Comparison of ENCODE assay signal across 20 cellular contexts in the genomic region with DNA sequence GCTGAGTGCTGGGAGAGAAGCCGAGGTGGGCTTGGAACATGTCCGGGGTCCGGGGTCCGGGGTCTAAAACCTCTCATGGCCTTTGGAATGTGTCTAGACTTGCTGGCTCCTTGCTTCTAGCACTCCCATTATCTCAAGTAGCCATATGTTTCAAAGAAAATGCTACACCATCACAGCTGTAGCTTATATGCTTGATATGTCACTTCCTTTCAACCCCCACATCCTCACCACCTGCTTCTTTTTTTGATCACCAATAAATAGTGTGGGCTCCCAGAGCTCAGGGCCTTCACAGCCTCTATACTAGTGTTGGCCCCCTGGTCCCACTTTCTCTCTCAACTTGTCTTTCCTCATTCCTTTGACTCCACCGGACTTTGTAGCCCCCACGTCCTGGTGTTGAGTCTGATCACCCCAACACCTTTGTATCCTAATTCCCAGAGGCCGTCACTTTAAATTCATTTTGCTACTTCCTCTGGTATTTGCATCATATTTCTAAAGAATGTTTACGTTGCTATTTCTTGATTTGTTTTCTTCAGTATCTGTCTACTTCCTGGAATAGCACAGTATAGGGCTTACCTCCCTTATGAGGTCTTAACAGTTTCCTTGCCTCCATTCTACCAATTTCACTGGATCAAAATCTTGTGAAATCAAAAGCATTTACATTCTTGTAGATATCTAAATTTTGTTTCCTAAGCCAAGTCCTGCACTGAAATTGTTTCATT.
A peak's percentile ranks its signal among the peaks of the same experiment; 100 is the strongest.
DNase-seq lines count a peak whose midpoint lies in the region; ATAC-seq and TF ChIP-seq lines count a peak whose summit lies in the region.
"Had no signal": no experiment of that assay in that cellular context is flagged by ENCODE, and none has a peak within 500 bp of the region (broad histone marks: within the 10 kb centered on the region; RNA-seq: fewer than 3 reads in every experiment).

No MANE protein-coding gene starts in this region.

- H3K27ac ChIP-seq in esophagus muscularis mucosa (replicated peaks in 1 of 4) (no peak overlapping the region), colonic mucosa (no peak overlapping the region), gastrocnemius medialis (no peak overlapping the region)
- H3K27ac ChIP-seq: HL-60 had no signal

- H3K9ac ChIP-seq in colonic mucosa (ENCODE audit: low read depth in 2 of 2, low read length in 2 of 2): no peak overlapping the region
- H3K9ac ChIP-seq: SK-N-SH had no signal

- no peak overlapping the region for H3K27ac Mint-ChIP-seq in stimulated activated memory B cell treated with anti-CD40 and anti-IgM and Interleukin-4, amounts not matched to agents 10 μg/mL and 1 μg/mL and 100 μg/mL, for 72 hours
- H3K27ac Mint-ChIP-seq: CD14-positive monocyte, GM23338 had no signal

- ATAC-seq in stimulated activated memory B cell treated with anti-CD40 and anti-IgM and Interleukin-4, amounts not matched to agents 10 μg/mL and 1 μg/mL and 100 μg/mL, for 72 hours: no peak
- ATAC-seq in gastrocnemius medialis: no peak
- ATAC-seq: GM23338, HCT116 had no signal

- intact Hi-C loops in esophagus muscularis mucosa (cut with DNase I) (no loop called here), colonic mucosa (cut with DNase I) (no loop called here), gastrocnemius medialis (cut with DNase I; ENCODE audit: low total_unique reads) (no loop called here)

- 83% methylated on average over 8 of the region's 8 CpGs for WGBS in esophagus muscularis mucosa

- no peak overlapping the region for H3K4me3 ChIP-seq in Jurkat, Clone E6-1 (ENCODE audit: low read length)
- H3K4me3 ChIP-seq in esophagus muscularis mucosa: no peak overlapping the region
- H3K4me3 ChIP-seq in colonic mucosa: no peak overlapping the region
- H3K4me3 ChIP-seq in gastrocnemius medialis: no peak overlapping the region
- H3K4me3 ChIP-seq: GM23338 had no signal

- TF ChIP-seq CTCF in esophagus muscularis mucosa (IDR thresholded peaks at IDR 0.05) (no peak), colonic mucosa (IDR thresholded peaks at IDR 0.05) (no peak), gastrocnemius medialis (IDR thresholded peaks at IDR 0.05 in 4 of 5, conservative IDR thresholded peaks at IDR 0.05 in 1 of 5) (no peak)

- H3K9me3 ChIP-seq in esophagus muscularis mucosa (no peaks in the 10 kb centered on the region), colonic mucosa (no peaks in the 10 kb centered on the region), gastrocnemius medialis (no peaks in the 10 kb centered on the region)
- H3K9me3 ChIP-seq: SK-N-SH had no signal

- peaks cover 0 to 11% (median 0%) of the 10 kb centered on the region in 4 donors for H3K27me3 ChIP-seq in esophagus muscularis mucosa
- no peaks in the 10 kb centered on the region for H3K27me3 ChIP-seq in colonic mucosa
- peaks cover 0 to 7% (median 0%) of the 10 kb centered on the region in 3 donors for H3K27me3 ChIP-seq in gastrocnemius medialis

- peaks cover 6 to 11% (median 9%) of the 10 kb centered on the region in 4 donors for H3K4me1 ChIP-seq in esophagus muscularis mucosa
- H3K4me1 ChIP-seq in colonic mucosa: no peaks in the 10 kb centered on the region
- H3K4me1 ChIP-seq in gastrocnemius medialis: no peaks in the 10 kb centered on the region

- H3K9me3 Mint-ChIP-seq in stimulated activated memory B cell treated with anti-CD40 and anti-IgM and Interleukin-4, amounts not matched to agents 10 μg/mL and 1 μg/mL and 100 μg/mL, for 72 hours: peaks cover 4% of the 10 kb centered on the region

- H3K4me1 Mint-ChIP-seq in stimulated activated memory B cell treated with anti-CD40 and anti-IgM and Interleukin-4, amounts not matched to agents 10 μg/mL and 1 μg/mL and 100 μg/mL, for 72 hours: peaks cover 8% of the 10 kb centered on the region

- TF ChIP-seq POLR2A in esophagus muscularis mucosa (IDR thresholded peaks at IDR 0.05; ENCODE audit: low read depth): no peak
- no peak for TF ChIP-seq POLR2A in gastrocnemius medialis (IDR thresholded peaks at IDR 0.05)

- H3K4me3 Mint-ChIP-seq in stimulated activated memory B cell treated with anti-CD40 and anti-IgM and Interleukin-4, amounts not matched to agents 10 μg/mL and 1 μg/mL and 100 μg/mL, for 72 hours: no peak overlapping the region
- H3K4me3 Mint-ChIP-seq: CD14-positive monocyte, GM23338 had no signal

- peaks cover 5% of the 10 kb centered on the region for H3K36me3 Mint-ChIP-seq in stimulated activated memory B cell treated with anti-CD40 and anti-IgM and Interleukin-4, amounts not matched to agents 10 μg/mL and 1 μg/mL and 100 μg/mL, for 72 hours
- H3K36me3 Mint-ChIP-seq: CD14-positive monocyte had no signal

- peaks cover 24% of the 10 kb centered on the region for H3K27me3 Mint-ChIP-seq in stimulated activated memory B cell treated with anti-CD40 and anti-IgM and Interleukin-4, amounts not matched to agents 10 μg/mL and 1 μg/mL and 100 μg/mL, for 72 hours

- DNase-seq in NCI-H82 (lab: John Stamatoyannopoulos, UW): peak; percentile 54
- DNase-seq in NCI-H82 treated with DMSO at 0.1 percent for 48 hours (lab: John Stamatoyannopoulos, UW; ENCODE audit: unreplicated experiment): no peak
- peak; percentile 67 for DNase-seq in Jurkat, Clone E6-1 (ENCODE audit: low read depth, low spot score)
- peak; percentile 88 for DNase-seq in NCI-H524 treated with DMSO at 0.1 percent for 48 hours (lab: John Stamatoyannopoulos, UW)
- peak; percentile 55 for DNase-seq in esophagus muscularis mucosa (ENCODE audit: extremely low spot score)
- no peak for DNase-seq in colonic mucosa
- DNase-seq in gastrocnemius medialis: no peak
- DNase-seq: 8988T, GF-D8, IMR-90, NCI-H1105, NCI-H2107, NCI-H69, SHP77 treated with DMSO at 0.1 percent for 48 hours, SK-N-SH had no signal

- H3K36me3 ChIP-seq in esophagus muscularis mucosa (no peaks in the 10 kb centered on the region), colonic mucosa (no peaks in the 10 kb centered on the region), gastrocnemius medialis (no peaks in the 10 kb centered on the region)

- in situ Hi-C loops in gastrocnemius medialis (cut with MboI; ENCODE audit: low sequenced_read_pairs in 4 of 4): no loop called here

- no peak for TF ChIP-seq EP300 in esophagus muscularis mucosa (IDR thresholded peaks at IDR 0.05)

Comparison
In these comparisons a context has a peak if more than half of its experiments do, and no peak if none do; other contexts are left out.
1. DNase-seq: peak in NCI-H82 (single experiment), Jurkat, Clone E6-1 (single experiment), NCI-H524 treated with DMSO at 0.1 percent for 48 hours (single experiment) and esophagus muscularis mucosa (single experiment); none in NCI-H82 treated with DMSO at 0.1 percent for 48 hours (single experiment), colonic mucosa (single experiment) and gastrocnemius medialis (0 of 2).